19 cellular contexts compared by ENCODE assay signal in the genomic region with DNA sequence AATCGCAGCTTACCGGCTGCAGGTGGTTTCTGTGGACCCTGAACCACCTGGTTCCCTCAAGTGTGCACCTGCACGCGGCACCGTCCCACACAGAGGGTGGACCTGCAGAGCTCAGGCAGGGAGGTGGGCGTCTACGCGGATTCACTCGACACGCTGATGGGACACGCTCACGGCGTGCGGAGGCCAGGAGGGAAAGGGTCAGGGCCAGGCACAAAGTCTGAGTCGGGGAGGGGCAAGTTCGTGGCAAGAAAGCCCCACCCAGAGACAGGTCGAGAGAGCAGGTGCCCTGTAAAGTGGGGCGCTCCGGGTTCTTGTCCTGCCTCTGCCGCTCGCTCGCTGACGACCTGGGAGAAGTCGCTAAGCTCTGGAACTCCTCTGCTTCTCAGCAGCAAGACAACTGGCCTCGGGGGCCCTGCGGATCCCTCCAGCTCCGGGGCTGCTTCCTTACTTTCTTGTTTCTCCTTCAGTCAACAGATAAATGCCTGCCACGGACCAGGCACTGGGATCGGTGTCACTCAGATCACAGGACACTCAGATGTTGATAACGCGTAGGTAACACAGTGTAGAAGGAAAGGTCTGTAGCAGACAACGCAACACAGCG.
DNase-seq lines count a peak whose midpoint lies in the region; TF ChIP-seq lines count a peak whose summit lies in the region.
"Had no signal": no experiment of that assay in that cellular context is flagged by ENCODE, and none has a peak within 500 bp of the region (broad histone marks: within the 10 kb centered on the region; RNA-seq: fewer than 3 reads in every experiment).

No MANE protein-coding gene starts in this region.

- TF ChIP-seq CTCF in endodermal cell (conservative IDR thresholded peaks at IDR 0.05) = no peak

- H3K18ac ChIP-seq in neuronal stem cell (ENCODE audit: low read length) = peak overlapping the region; percentile 2

- H2BK120ac ChIP-seq in neuronal stem cell (ENCODE audit: low read depth, low read length) = no peak overlapping the region

- H3K4me1 ChIP-seq in endodermal cell (ENCODE audit: control insufficient read depth, insufficient read depth, low read length) = peaks cover 9% of the 10 kb centered on the region
- peaks cover 0 to 2% of the 10 kb centered on the region in 2 donors for H3K4me1 ChIP-seq in neuronal stem cell (ENCODE audit: control insufficient read depth in 2 of 2, insufficient read depth in 1 of 2, low read depth in 1 of 2, low read length in 2 of 2)

- DNase-seq in NCI-H748 (lab: John Stamatoyannopoulos, UW; ENCODE audit: unreplicated experiment) = peak; percentile 19
- DNase-seq in NCI-H748 treated with DMSO at 0.1 percent for 48 hours (lab: John Stamatoyannopoulos, UW) = no peak
- peak; percentile 62 for DNase-seq in endodermal cell
- DNase-seq in neuronal stem cell (ENCODE audit: low spot score) = no peak
- no peak for DNase-seq in NCI-H524 (lab: John Stamatoyannopoulos, UW)
- no peak for DNase-seq in NCI-H1436 treated with DMSO at 0.1 percent for 48 hours (lab: John Stamatoyannopoulos, UW)
- no peak for DNase-seq in cortex of kidney (lab: John Stamatoyannopoulos, UW)
- DNase-seq in RPMI8226 = no peak
- DNase-seq: 8988T; CD8-positive, alpha-beta memory T cell; GF-D8; NCI-H1694 treated with DMSO at 0.1 percent for 48 hours; NCI-H2107; NCI-H226; OCI-M1; SHP77 treated with DMSO at 0.1 percent for 48 hours had no signal

- H3K4me3 Mint-ChIP-seq in endodermal cell = no peak overlapping the region
- H3K4me3 Mint-ChIP-seq: CD8-positive, alpha-beta memory T cell had no signal

- peaks cover 2% of the 10 kb centered on the region for H3K27me3 Mint-ChIP-seq in endodermal cell (ENCODE audit: insufficient read depth)

- no peak overlapping the region for H2BK5ac ChIP-seq in neuronal stem cell (ENCODE audit: low read length)

- H4K91ac ChIP-seq in neuronal stem cell (ENCODE audit: low read depth, low read length, poor library complexity) = no peak overlapping the region

- peaks cover under 1% of the 10 kb centered on the region for H3K9me3 Mint-ChIP-seq in endodermal cell
- H3K9me3 Mint-ChIP-seq: IgD-negative memory B cell had no signal

- no peak overlapping the region for H3K4me2 ChIP-seq in neuronal stem cell (ENCODE audit: insufficient read depth, low read length, poor library complexity, severe bottlenecking)

- no peaks in the 10 kb centered on the region for H3K79me1 ChIP-seq in neuronal stem cell (ENCODE audit: low read depth, low read length)

- no peak overlapping the region for H2AFZ ChIP-seq in neuronal stem cell (ENCODE audit: low read length)

- WGBS in endodermal cell (ENCODE audit: insufficient coverage in 1 of 2, insufficient read length in 1 of 2), 2 experiments = 91 to 95% methylated on average over 28 to 33 of the region's 33 CpGs
- WGBS in neuronal stem cell (ENCODE audit: extremely low coverage in 2 of 2, insufficient read length in 2 of 2, insufficient replicate concordance in 1 of 2), 2 donors = no CpG with 5 or more reads among the region's 33 CpGs

- H2AK5ac ChIP-seq in neuronal stem cell (ENCODE audit: low read depth, low read length) = no peak overlapping the region

- peak overlapping the region; percentile 89 for H3K27ac Mint-ChIP-seq in endodermal cell
- H3K27ac Mint-ChIP-seq: IgD-negative memory B cell had no signal

- H3K4ac ChIP-seq in neuronal stem cell (ENCODE audit: low read length) = no peak overlapping the region

- peak overlapping the region; percentile 16 for H2BK15ac ChIP-seq in neuronal stem cell (ENCODE audit: low read length)

- H3K36me3 ChIP-seq in endodermal cell (ENCODE audit: control insufficient read depth, insufficient read depth, low read length) = no peaks in the 10 kb centered on the region
- no peaks in the 10 kb centered on the region for H3K36me3 ChIP-seq in neuronal stem cell (replicated peaks in 1 of 2; ENCODE audit: control insufficient read depth in 2 of 2, insufficient read depth in 2 of 2, low read length in 2 of 2)

- H3K4me3 ChIP-seq in endodermal cell (ENCODE audit: low read length) = peak overlapping the region; percentile 57
- H3K4me3 ChIP-seq in neuronal stem cell (ENCODE audit: low read length in 2 of 2) = no peak overlapping the region
- H3K4me3 ChIP-seq: SK-N-MC had no signal

- H3K27ac ChIP-seq in endodermal cell (ENCODE audit: low read depth, low read length) = no peak overlapping the region
- no peak overlapping the region for H3K27ac ChIP-seq in neuronal stem cell (replicated peaks; ENCODE audit: low read length)
- H3K27ac ChIP-seq: C4-2B, SK-N-MC had no signal

- H3K9me3 ChIP-seq in endodermal cell (ENCODE audit: control insufficient read depth, low read length) (no peaks in the 10 kb centered on the region), neuronal stem cell (replicated peaks in 1 of 2; ENCODE audit: control insufficient read depth in 2 of 2, insufficient read depth in 1 of 2, low read depth in 1 of 2, low read length in 2 of 2) (no peaks in the 10 kb centered on the region)

- H4K8ac ChIP-seq in neuronal stem cell (ENCODE audit: low read depth, low read length) = no peak overlapping the region

- H3K14ac ChIP-seq in neuronal stem cell (ENCODE audit: low read length) = peak overlapping the region; percentile 0

- no peak overlapping the region for H3K23ac ChIP-seq in neuronal stem cell (ENCODE audit: low read depth, low read length, poor library complexity)

- H3K4me1 Mint-ChIP-seq in endodermal cell = peaks cover 45% of the 10 kb centered on the region
- H3K4me1 Mint-ChIP-seq: CD8-positive, alpha-beta memory T cell; IgD-negative memory B cell had no signal

- no peaks in the 10 kb centered on the region for H3K36me3 Mint-ChIP-seq in endodermal cell (ENCODE audit: low read depth)
- H3K36me3 Mint-ChIP-seq: CD8-positive, alpha-beta memory T cell; IgD-negative memory B cell had no signal

- H2BK12ac ChIP-seq in neuronal stem cell (ENCODE audit: low read length) = no peak overlapping the region

- no peaks in the 10 kb centered on the region for H3K27me3 ChIP-seq in endodermal cell (ENCODE audit: control insufficient read depth, insufficient read depth, low read length, poor library complexity, severe bottlenecking)
- peaks cover 0 to 13% (median 0%) of the 10 kb centered on the region in 3 experiments for H3K27me3 ChIP-seq in neuronal stem cell (ENCODE audit: control insufficient read depth in 3 of 3, insufficient read depth in 3 of 3, low read depth in 1 of 3, low read length in 3 of 3)

- peak overlapping the region; percentile 24 for H3K9ac ChIP-seq in endodermal cell (ENCODE audit: extremely low read depth, low read length, poor library complexity, severe bottlenecking)
- H3K9ac ChIP-seq in neuronal stem cell (ENCODE audit: low read depth, low read length, poor library complexity) = peak overlapping the region; percentile 13

Comparison
In these comparisons a context has a peak if more than half of its experiments do, and no peak if none do; other contexts are left out.
1. DNase-seq: peak in NCI-H748 (single experiment) and endodermal cell (single experiment); none in NCI-H748 treated with DMSO at 0.1 percent for 48 hours (single experiment), neuronal stem cell (single experiment), NCI-H524 (0 of 2), NCI-H1436 treated with DMSO at 0.1 percent for 48 hours (single experiment), cortex of kidney (single experiment) and RPMI8226 (single experiment).